1 cellular context compared by ENCODE assay signal in the genomic region with DNA sequence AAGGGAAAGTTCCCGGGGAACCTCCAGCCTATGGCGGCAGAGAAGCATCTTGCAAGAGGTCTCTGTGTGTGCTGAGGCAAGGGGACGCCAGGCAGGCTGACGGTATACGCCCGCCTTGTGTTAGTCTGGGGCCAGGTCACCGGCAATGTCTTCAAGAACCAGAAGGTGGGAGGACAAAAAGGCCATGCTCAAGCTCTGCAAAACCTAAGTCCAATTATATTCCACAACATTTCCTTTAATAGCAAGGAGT.
TF ChIP-seq lines count a peak whose summit lies in the region.

No MANE protein-coding gene starts in this region.

TF ChIP-seq in K562, 482 proteins besides CTCF, POLR2A, EP300 and RAD21 (continues in another document):
- TF ChIP-seq ZNF197 (CRISPR knock-in tag; IDR thresholded peaks at IDR 0.05; ENCODE audit: low read depth) (peak; percentile 2; the same call in 1 of the 2 replicates), ZEB2 (IDR thresholded peaks at IDR 0.05) (no peak), ID3 (CRISPR knock-in tag; IDR thresholded peaks at IDR 0.05) (no peak), ID3 (tag; IDR thresholded peaks at IDR 0.05) (no peak), ZC3H4 (CRISPR knock-in tag; IDR thresholded peaks at IDR 0.05; ENCODE audit: borderline replicate concordance) (no peak), ZNF696 (CRISPR knock-in tag; conservative IDR thresholded peaks at IDR 0.05) (no peak), GTF2E2 (tag; IDR thresholded peaks at IDR 0.05) (peak; percentile 61; the same call in 1 of the 2 replicates), KDM5B (IDR thresholded peaks at IDR 0.05; ENCODE audit: insufficient replicate concordance, low read depth, low read length) (no peak), DDX20 (tag; IDR thresholded peaks at IDR 0.05; ENCODE audit: low read depth) (no peak), FOXK1 (CRISPR knock-in tag; IDR thresholded peaks at IDR 0.05; ENCODE audit: borderline replicate concordance) (no peak), CEBPG (CRISPR knock-in tag; IDR thresholded peaks at IDR 0.05) (no peak), CEBPG (tag; conservative IDR thresholded peaks at IDR 0.05 in 1 of 2, IDR thresholded peaks at IDR 0.05 in 1 of 2) (no peak), CHD4 (IDR thresholded peaks at IDR 0.05; ENCODE audit: insufficient read depth, insufficient replicate concordance, low read depth, low read length, poor library complexity, severe bottlenecking) (no peak), YY1 (IDR thresholded peaks at IDR 0.05; ENCODE audit: borderline replicate concordance in 1 of 3, control insufficient read depth in 1 of 3, extremely low read depth in 1 of 3, insufficient read depth in 3 of 3, insufficient read length in 1 of 3, insufficient replicate concordance in 2 of 3, low read depth in 1 of 3, low read length in 2 of 3) (peak in 1 of 3 experiments; percentile 74), PBX2 (CRISPR knock-in tag; IDR thresholded peaks at IDR 0.05; ENCODE audit: low read depth) (no peak), PBX2 (tag; conservative IDR thresholded peaks at IDR 0.05; ENCODE audit: low read depth) (no peak), MXI1 (IDR thresholded peaks at IDR 0.05; ENCODE audit: low read depth, low read length) (no peak), ZNF644 (tag; IDR thresholded peaks at IDR 0.05; ENCODE audit: low read depth) (0 out of 2 replicates have a peak, but pooled peaks have one; percentile 12), POU5F1 (IDR thresholded peaks at IDR 0.05; ENCODE audit: borderline replicate concordance, low read depth, low read length, partially characterized antibody) (no peak), ZNF436 (CRISPR knock-in tag; IDR thresholded peaks at IDR 0.05) (no peak), ETV5 (CRISPR knock-in tag; IDR thresholded peaks at IDR 0.05; ENCODE audit: low read depth) (peak; percentile 13; the same call in 1 of the 2 replicates), TCF7 (IDR thresholded peaks at IDR 0.05; ENCODE audit: borderline replicate concordance) (0 out of 2 replicates have a peak, but pooled peaks have one; percentile 20), MAFG (tag; conservative IDR thresholded peaks at IDR 0.05) (no peak), ZNF407 (IDR thresholded peaks at IDR 0.05; ENCODE audit: low read depth) (peak; percentile 35; the same call in 1 of the 2 replicates), ZNF217 (CRISPR knock-in tag; IDR thresholded peaks at IDR 0.05) (no peak)
- TF ChIP-seq, protein P1, sequence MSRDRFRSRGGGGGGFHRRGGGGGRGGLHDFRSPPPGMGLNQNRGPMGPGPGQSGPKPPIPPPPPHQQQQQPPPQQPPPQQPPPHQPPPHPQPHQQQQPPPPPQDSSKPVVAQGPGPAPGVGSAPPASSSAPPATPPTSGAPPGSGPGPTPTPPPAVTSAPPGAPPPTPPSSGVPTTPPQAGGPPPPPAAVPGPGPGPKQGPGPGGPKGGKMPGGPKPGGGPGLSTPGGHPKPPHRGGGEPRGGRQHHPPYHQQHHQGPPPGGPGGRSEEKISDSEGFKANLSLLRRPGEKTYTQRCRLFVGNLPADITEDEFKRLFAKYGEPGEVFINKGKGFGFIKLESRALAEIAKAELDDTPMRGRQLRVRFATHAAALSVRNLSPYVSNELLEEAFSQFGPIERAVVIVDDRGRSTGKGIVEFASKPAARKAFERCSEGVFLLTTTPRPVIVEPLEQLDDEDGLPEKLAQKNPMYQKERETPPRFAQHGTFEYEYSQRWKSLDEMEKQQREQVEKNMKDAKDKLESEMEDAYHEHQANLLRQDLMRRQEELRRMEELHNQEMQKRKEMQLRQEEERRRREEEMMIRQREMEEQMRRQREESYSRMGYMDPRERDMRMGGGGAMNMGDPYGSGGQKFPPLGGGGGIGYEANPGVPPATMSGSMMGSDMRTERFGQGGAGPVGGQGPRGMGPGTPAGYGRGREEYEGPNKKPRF (IDR thresholded peaks at IDR 0.05; ENCODE audit: low read depth, low read length) = no peak
- TF ChIP-seq, protein P2, sequence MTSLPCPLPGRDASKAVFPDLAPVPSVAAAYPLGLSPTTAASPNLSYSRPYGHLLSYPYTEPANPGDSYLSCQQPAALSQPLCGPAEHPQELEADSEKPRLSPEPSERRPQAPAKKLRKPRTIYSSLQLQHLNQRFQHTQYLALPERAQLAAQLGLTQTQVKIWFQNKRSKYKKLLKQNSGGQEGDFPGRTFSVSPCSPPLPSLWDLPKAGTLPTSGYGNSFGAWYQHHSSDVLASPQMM (CRISPR knock-in tag; IDR thresholded peaks at IDR 0.05) = no peak
- TF ChIP-seq, protein P3, sequence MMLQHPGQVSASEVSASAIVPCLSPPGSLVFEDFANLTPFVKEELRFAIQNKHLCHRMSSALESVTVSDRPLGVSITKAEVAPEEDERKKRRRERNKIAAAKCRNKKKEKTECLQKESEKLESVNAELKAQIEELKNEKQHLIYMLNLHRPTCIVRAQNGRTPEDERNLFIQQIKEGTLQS (IDR thresholded peaks at IDR 0.05) = no peak
- TF ChIP-seq, protein P3 (CRISPR knock-in tag; conservative IDR thresholded peaks at IDR 0.05) = peak; percentile 66; the same call in 1 of the 2 replicates
- TF ChIP-seq, protein P4, sequence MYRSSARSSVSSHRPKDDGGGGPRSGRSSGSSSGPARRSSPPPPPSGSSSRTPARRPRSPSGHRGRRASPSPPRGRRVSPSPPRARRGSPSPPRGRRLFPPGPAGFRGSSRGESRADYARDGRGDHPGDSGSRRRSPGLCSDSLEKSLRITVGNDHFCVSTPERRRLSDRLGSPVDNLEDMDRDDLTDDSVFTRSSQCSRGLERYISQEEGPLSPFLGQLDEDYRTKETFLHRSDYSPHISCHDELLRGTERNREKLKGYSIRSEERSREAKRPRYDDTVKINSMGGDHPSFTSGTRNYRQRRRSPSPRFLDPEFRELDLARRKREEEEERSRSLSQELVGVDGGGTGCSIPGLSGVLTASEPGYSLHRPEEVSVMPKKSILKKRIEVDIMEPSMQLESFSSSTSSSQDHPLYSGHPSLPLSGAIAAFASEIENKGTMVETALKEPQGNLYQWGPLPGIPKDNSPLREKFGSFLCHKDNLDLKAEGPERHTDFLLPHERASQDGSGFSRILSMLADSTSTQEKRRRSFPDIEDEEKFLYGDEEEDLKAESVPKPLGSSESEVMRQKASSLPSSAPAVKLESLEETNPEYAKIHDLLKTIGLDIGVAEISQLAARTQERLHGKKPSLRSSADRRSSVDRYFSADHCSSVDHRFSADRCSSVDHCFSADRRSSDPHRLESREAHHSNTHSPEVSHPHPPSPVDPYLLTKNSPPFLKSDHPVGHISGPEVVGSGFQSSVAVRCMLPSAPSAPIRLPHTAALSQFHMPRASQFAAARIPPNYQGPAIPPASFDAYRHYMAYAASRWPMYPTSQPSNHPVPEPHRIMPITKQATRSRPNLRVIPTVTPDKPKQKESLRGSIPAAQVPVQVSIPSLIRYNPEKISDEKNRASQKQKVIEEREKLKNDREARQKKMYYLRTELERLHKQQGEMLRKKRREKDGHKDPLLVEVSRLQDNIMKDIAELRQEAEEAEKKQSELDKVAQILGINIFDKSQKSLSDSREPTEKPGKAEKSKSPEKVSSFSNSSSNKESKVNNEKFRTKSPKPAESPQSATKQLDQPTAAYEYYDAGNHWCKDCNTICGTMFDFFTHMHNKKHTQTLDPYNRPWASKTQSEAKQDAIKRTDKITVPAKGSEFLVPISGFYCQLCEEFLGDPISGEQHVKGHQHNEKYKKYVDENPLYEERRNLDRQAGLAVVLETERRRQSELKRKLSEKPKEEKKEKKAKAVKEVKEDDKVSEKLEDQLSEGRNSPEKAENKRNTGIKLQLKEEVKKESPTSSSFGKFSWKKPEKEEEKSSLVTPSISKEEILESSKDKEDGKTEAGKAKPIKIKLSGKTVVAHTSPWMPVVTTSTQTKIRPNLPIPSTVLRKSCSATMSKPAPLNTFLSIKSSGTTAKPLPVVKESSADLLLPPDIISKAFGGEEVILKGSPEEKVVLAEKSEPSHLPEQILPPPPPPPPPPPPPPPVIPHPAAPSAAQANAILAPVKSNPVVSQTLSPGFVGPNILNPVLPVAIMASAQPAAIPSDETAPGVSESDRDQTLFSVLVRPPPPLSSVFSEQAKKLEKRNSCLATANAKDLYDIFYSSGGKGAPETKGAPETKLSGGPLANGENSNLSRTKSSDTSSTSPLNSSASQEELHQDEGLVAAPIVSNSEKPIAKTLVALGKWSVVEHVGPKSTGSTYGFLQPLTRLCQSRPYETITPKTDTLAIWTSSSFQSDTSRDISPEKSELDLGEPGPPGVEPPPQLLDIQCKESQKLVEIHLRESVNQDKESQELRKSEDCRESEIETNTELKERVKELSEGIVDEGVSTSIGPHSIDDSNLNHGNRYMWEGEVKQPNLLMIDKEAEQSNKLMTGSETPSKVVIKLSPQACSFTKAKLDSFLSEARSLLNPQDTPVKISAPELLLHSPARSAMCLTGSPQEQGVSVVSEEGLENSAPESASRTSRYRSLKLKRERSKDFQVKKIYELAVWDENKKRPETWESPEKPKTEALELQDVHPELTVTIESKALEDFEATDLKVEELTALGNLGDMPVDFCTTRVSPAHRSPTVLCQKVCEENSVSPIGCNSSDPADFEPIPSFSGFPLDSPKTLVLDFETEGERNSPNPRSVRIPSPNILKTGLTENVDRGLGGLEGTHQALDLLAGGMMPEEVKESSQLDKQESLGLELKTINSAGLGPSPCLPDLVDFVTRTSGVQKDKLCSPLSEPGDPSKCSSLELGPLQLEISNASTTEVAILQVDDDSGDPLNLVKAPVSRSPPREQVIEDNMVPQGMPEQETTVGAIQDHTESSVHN (IDR thresholded peaks at IDR 0.05; ENCODE audit: borderline replicate concordance in 1 of 2, low read depth in 1 of 2) = no peak
